ENCODE assay signal across 1 cellular context in the genomic region with DNA sequence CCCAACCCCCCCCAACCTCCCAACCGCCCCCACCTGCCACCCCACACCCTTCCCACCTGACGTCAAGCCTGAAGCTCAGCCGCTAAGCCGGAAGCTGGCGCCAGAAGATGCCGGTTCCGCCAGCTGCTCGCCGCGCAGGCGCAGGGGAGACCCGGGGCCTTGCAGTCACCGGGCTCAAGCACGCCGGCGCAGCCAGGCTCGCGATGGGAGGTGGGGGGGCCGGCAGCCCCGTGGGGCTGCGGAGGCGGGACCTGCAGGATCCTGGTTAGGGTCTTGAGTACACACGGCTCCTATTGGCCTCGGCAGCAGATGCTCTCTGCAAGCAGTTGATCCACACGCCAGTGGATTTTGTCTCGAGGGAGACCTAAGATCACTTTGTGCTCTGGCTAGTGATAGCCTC.
A peak's percentile ranks its signal among the peaks of the same experiment; 100 is the strongest.
TF ChIP-seq lines count a peak whose summit lies in the region.

Gene LIG4 (minus strand): TSS at position 109 of the 400 bp plus-strand sequence. CDS start 4,268 bp downstream, outside the sequence.

TF ChIP-seq in HepG2, 621 proteins besides CTCF, POLR2A, EP300 and RAD21 (continued from another document and continues in another):
- TF ChIP-seq TGIF2 (CRISPR knock-in tag; IDR thresholded peaks at IDR 0.05) (no peak), REL (CRISPR knock-in tag; conservative IDR thresholded peaks at IDR 0.05) (no peak), ZNF850 (CRISPR knock-in tag; conservative IDR thresholded peaks at IDR 0.05) (no peak), PCBP2 (optimal IDR thresholded peaks at IDR 0.05; ENCODE audit: low read depth, low read length, poor library complexity, severe bottlenecking) (no peak), ZBTB34 (CRISPR knock-in tag; IDR thresholded peaks at IDR 0.05) (no peak), ZNF282 (IDR thresholded peaks at IDR 0.05; ENCODE audit: partially characterized antibody) (no peak), YEATS2 (CRISPR knock-in tag; IDR thresholded peaks at IDR 0.05; ENCODE audit: borderline replicate concordance) (peak; percentile 76; the same call in 1 of the 2 replicates), ZNF607 (CRISPR knock-in tag; IDR thresholded peaks at IDR 0.05; ENCODE audit: borderline replicate concordance) (no peak), ZNF431 (CRISPR knock-in tag; IDR thresholded peaks at IDR 0.05; ENCODE audit: borderline replicate concordance, low read depth) (no peak), ZNF646 (CRISPR knock-in tag; IDR thresholded peaks at IDR 0.05) (no peak), ZBTB39 (CRISPR knock-in tag; IDR thresholded peaks at IDR 0.05) (no peak), ZNF326 (CRISPR knock-in tag; IDR thresholded peaks at IDR 0.05; ENCODE audit: borderline replicate concordance) (no peak), REXO4 (CRISPR knock-in tag; IDR thresholded peaks at IDR 0.05; ENCODE audit: borderline replicate concordance) (no peak), NCOR1 (IDR thresholded peaks at IDR 0.05; ENCODE audit: borderline replicate concordance, low read length) (no peak), THYN1 (CRISPR knock-in tag; IDR thresholded peaks at IDR 0.05; ENCODE audit: borderline replicate concordance, low read depth) (no peak), JUNB (CRISPR knock-in tag; IDR thresholded peaks at IDR 0.05; ENCODE audit: borderline replicate concordance) (no peak), ZNF143 (CRISPR knock-in tag; IDR thresholded peaks at IDR 0.05) (no peak), MED13 (CRISPR knock-in tag; IDR thresholded peaks at IDR 0.05) (no peak), RBFOX2 (IDR thresholded peaks at IDR 0.05; ENCODE audit: low read depth, low read length) (peak; percentile 66), ZNF572 (CRISPR knock-in tag; IDR thresholded peaks at IDR 0.05) (no peak), TOE1 (CRISPR knock-in tag; IDR thresholded peaks at IDR 0.05) (no peak), GATAD1 (CRISPR knock-in tag; IDR thresholded peaks at IDR 0.05) (peak; percentile 69), GPN1 (CRISPR knock-in tag; IDR thresholded peaks at IDR 0.05; ENCODE audit: borderline replicate concordance) (no peak), KLF15 (CRISPR knock-in tag; IDR thresholded peaks at IDR 0.05; ENCODE audit: borderline replicate concordance) (no peak), PATZ1 (CRISPR knock-in tag; IDR thresholded peaks at IDR 0.05) (peak; percentile 84), ZNF709 (CRISPR knock-in tag; IDR thresholded peaks at IDR 0.05) (no peak), SIX1 (CRISPR knock-in tag; IDR thresholded peaks at IDR 0.05; ENCODE audit: borderline replicate concordance) (no peak), ELF1 (CRISPR knock-in tag; IDR thresholded peaks at IDR 0.05) (peak; percentile 81), ETV6 (CRISPR knock-in tag; conservative IDR thresholded peaks at IDR 0.05) (no peak), MXD4 (CRISPR knock-in tag; IDR thresholded peaks at IDR 0.05) (0 out of 2 replicates have a peak, but pooled peaks have one; percentile 25), KDM4B (CRISPR knock-in tag; IDR thresholded peaks at IDR 0.05) (no peak), FOXO4 (CRISPR knock-in tag; conservative IDR thresholded peaks at IDR 0.05) (no peak), KDM2A (CRISPR knock-in tag; IDR thresholded peaks at IDR 0.05; ENCODE audit: borderline replicate concordance, low read depth) (peak; percentile 75; the same call in 1 of the 2 replicates), GABPA (IDR thresholded peaks at IDR 0.05; ENCODE audit: low read depth, low read length) (peak; percentile 80), GABPA (CRISPR knock-in tag; IDR thresholded peaks at IDR 0.05; ENCODE audit: low read depth) (peak; percentile 86), SETDB1 (CRISPR knock-in tag; IDR thresholded peaks at IDR 0.05; ENCODE audit: borderline replicate concordance) (no peak), SP4 (CRISPR knock-in tag; IDR thresholded peaks at IDR 0.05) (no peak), CC2D1A (CRISPR knock-in tag; IDR thresholded peaks at IDR 0.05) (no peak), ZNF761 (CRISPR knock-in tag; conservative IDR thresholded peaks at IDR 0.05) (no peak), HIVEP1 (CRISPR knock-in tag; IDR thresholded peaks at IDR 0.05) (no peak), ZNF790 (CRISPR knock-in tag; IDR thresholded peaks at IDR 0.05; ENCODE audit: borderline replicate concordance) (no peak), ZSCAN29 (CRISPR knock-in tag; conservative IDR thresholded peaks at IDR 0.05) (no peak)
- TF ChIP-seq, protein P1, sequence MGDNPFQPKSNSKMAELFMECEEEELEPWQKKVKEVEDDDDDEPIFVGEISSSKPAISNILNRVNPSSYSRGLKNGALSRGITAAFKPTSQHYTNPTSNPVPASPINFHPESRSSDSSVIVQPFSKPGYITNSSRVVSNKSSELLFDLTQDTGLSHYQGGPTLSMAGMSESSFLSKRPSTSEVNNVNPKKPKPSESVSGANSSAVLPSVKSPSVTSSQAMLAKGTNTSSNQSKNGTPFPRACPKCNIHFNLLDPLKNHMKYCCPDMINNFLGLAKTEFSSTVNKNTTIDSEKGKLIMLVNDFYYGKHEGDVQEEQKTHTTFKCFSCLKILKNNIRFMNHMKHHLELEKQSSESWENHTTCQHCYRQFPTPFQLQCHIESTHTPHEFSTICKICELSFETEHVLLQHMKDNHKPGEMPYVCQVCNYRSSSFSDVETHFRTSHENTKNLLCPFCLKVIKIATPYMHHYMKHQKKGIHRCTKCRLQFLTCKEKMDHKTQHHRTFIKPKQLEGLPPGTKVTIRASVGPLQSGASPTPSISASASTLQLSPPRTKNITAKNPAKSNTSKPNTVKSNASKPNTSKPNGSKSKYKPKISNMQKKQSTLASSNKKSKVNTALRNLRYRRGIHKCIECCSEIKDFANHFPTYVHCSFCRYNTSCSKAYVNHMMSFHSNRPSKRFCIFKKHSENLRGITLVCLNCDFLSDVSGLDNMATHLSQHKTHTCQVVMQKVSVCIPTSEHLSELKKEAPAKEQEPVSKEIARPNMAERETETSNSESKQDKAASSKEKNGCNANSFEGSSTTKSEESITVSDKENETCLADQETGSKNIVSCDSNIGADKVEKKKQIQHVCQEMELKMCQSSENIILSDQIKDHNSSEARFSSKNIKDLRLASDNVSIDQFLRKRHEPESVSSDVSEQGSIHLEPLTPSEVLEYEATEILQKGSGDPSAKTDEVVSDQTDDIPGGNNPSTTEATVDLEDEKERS (CRISPR knock-in tag; IDR thresholded peaks at IDR 0.05), result no peak
- TF ChIP-seq, protein P2, sequence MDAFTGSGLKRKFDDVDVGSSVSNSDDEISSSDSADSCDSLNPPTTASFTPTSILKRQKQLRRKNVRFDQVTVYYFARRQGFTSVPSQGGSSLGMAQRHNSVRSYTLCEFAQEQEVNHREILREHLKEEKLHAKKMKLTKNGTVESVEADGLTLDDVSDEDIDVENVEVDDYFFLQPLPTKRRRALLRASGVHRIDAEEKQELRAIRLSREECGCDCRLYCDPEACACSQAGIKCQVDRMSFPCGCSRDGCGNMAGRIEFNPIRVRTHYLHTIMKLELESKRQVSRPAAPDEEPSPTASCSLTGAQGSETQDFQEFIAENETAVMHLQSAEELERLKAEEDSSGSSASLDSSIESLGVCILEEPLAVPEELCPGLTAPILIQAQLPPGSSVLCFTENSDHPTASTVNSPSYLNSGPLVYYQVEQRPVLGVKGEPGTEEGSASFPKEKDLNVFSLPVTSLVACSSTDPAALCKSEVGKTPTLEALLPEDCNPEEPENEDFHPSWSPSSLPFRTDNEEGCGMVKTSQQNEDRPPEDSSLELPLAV (CRISPR knock-in tag; conservative IDR thresholded peaks at IDR 0.05; ENCODE audit: low read depth), result no peak
